Comparison of ENCODE assay signal across 1 cellular context in the genomic region with DNA sequence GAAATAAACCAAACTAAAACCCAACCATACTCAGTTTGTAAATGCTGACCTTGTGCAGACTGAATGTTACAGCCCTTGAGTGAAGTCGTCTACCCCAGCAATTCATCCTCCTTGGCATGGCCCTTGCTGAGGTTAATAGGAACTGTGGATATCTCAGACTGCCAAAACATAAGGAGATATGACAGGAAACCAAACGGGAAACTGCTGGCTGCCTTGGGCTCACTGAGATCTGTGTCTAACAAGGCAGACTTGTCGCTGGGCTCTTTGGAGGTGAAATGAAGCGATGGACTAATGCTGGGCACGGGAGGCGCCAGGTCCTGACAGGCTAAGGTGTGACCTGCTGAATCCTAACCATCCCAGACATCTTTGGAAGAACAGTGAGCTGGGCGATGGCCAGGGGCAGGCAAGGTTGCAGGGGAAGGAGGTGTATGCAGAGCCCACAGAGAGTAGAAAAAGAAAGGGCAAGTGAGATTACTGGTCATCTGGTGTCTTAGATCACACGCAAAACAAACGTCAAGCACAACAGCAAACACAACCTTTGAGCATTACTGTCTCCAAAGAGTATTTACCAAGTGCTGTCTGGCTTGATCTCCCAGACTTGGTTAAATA.
TF ChIP-seq lines count a peak whose summit lies in the region.

No MANE protein-coding gene starts in this region.

TF ChIP-seq in HepG2, 621 proteins besides CTCF, POLR2A, EP300 and RAD21 (continued from another document and continues in another):
- TF ChIP-seq, protein P1, sequence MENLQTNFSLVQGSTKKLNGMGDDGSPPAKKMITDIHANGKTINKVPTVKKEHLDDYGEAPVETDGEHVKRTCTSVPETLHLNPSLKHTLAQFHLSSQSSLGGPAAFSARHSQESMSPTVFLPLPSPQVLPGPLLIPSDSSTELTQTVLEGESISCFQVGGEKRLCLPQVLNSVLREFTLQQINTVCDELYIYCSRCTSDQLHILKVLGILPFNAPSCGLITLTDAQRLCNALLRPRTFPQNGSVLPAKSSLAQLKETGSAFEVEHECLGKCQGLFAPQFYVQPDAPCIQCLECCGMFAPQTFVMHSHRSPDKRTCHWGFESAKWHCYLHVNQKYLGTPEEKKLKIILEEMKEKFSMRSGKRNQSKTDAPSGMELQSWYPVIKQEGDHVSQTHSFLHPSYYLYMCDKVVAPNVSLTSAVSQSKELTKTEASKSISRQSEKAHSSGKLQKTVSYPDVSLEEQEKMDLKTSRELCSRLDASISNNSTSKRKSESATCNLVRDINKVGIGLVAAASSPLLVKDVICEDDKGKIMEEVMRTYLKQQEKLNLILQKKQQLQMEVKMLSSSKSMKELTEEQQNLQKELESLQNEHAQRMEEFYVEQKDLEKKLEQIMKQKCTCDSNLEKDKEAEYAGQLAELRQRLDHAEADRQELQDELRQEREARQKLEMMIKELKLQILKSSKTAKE (CRISPR knock-in tag; IDR thresholded peaks at IDR 0.05; ENCODE audit: borderline replicate concordance) = peak; percentile 77; the same call in 1 of the 2 replicates
- TF ChIP-seq BRD4 (CRISPR knock-in tag; IDR thresholded peaks at IDR 0.05) (peak; percentile 92), AGO1 (IDR thresholded peaks at IDR 0.05; ENCODE audit: low read depth, low read length, poor library complexity, severe bottlenecking) (no peak), ZNF557 (CRISPR knock-in tag; IDR thresholded peaks at IDR 0.05) (0 out of 2 replicates have a peak, but pooled peaks have one; percentile 40), AHR (CRISPR knock-in tag; IDR thresholded peaks at IDR 0.05) (peak; percentile 62; the same call in 1 of the 2 replicates), PHB2 (IDR thresholded peaks at IDR 0.05; ENCODE audit: partially characterized antibody) (no peak), ZNF253 (CRISPR knock-in tag; IDR thresholded peaks at IDR 0.05; ENCODE audit: borderline replicate concordance) (no peak), ZNF124 (CRISPR knock-in tag; IDR thresholded peaks at IDR 0.05) (0 out of 2 replicates have a peak, but pooled peaks have one; percentile 68), EHMT2 (IDR thresholded peaks at IDR 0.05; ENCODE audit: borderline replicate concordance, low read depth, low read length) (peak; percentile 63; the same call in 1 of the 2 replicates), NFRKB (IDR thresholded peaks at IDR 0.05) (no peak), SIN3B (IDR thresholded peaks at IDR 0.05; ENCODE audit: low read length) (no peak), SMAD3 (CRISPR knock-in tag; IDR thresholded peaks at IDR 0.05) (peak; percentile 36; the same call in 1 of the 2 replicates), PRMT3 (CRISPR knock-in tag; IDR thresholded peaks at IDR 0.05; ENCODE audit: borderline replicate concordance, low read depth) (no peak), SRSF4 (IDR thresholded peaks at IDR 0.05; ENCODE audit: low read depth, low read length, poor library complexity, severe bottlenecking) (no peak), CEBPG (CRISPR knock-in tag; IDR thresholded peaks at IDR 0.05) (peak; percentile 46), ZNF749 (CRISPR knock-in tag; IDR thresholded peaks at IDR 0.05; ENCODE audit: borderline replicate concordance) (no peak), ZSCAN21 (CRISPR knock-in tag; IDR thresholded peaks at IDR 0.05; ENCODE audit: borderline replicate concordance) (no peak), ZNF619 (CRISPR knock-in tag; IDR thresholded peaks at IDR 0.05) (no peak), PHF21A (CRISPR knock-in tag; IDR thresholded peaks at IDR 0.05) (peak; percentile 48; the same call in 1 of the 2 replicates), ZMYM3 (CRISPR knock-in tag; IDR thresholded peaks at IDR 0.05) (peak; percentile 39; the same call in 1 of the 2 replicates), ZNF350 (CRISPR knock-in tag; IDR thresholded peaks at IDR 0.05; ENCODE audit: borderline replicate concordance, low read depth) (peak; percentile 49; the same call in 1 of the 2 replicates), ZNF589 (CRISPR knock-in tag; conservative IDR thresholded peaks at IDR 0.05) (no peak), GATAD2A (CRISPR knock-in tag; IDR thresholded peaks at IDR 0.05) (peak; percentile 97), ETV5 (CRISPR knock-in tag; IDR thresholded peaks at IDR 0.05; ENCODE audit: borderline replicate concordance) (peak; percentile 34; the same call in 1 of the 2 replicates), ZNF264 (CRISPR knock-in tag; IDR thresholded peaks at IDR 0.05) (no peak), ZNF607 (CRISPR knock-in tag; IDR thresholded peaks at IDR 0.05; ENCODE audit: borderline replicate concordance) (peak; percentile 18; the same call in 1 of the 2 replicates), ASH2L (IDR thresholded peaks at IDR 0.05; ENCODE audit: insufficient read length, low read depth, low read length) (peak; percentile 83), NCOA5 (CRISPR knock-in tag; IDR thresholded peaks at IDR 0.05) (no peak), NFE2L2 (IDR thresholded peaks at IDR 0.05; ENCODE audit: low read length) (no peak), NPAS2 (CRISPR knock-in tag; IDR thresholded peaks at IDR 0.05; ENCODE audit: borderline replicate concordance) (no peak), KDM6A (CRISPR knock-in tag; IDR thresholded peaks at IDR 0.05; ENCODE audit: low read depth) (peak; percentile 76; the same call in 1 of the 2 replicates), ZSCAN22 (CRISPR knock-in tag; IDR thresholded peaks at IDR 0.05) (no peak), MTA3 (CRISPR knock-in tag; IDR thresholded peaks at IDR 0.05) (no peak), ZNF101 (CRISPR knock-in tag; IDR thresholded peaks at IDR 0.05; ENCODE audit: borderline replicate concordance, low read depth) (no peak), ZNF446 (CRISPR knock-in tag; IDR thresholded peaks at IDR 0.05) (no peak), HOXA7 (CRISPR knock-in tag; IDR thresholded peaks at IDR 0.05) (no peak)
- TF ChIP-seq, protein P2, sequence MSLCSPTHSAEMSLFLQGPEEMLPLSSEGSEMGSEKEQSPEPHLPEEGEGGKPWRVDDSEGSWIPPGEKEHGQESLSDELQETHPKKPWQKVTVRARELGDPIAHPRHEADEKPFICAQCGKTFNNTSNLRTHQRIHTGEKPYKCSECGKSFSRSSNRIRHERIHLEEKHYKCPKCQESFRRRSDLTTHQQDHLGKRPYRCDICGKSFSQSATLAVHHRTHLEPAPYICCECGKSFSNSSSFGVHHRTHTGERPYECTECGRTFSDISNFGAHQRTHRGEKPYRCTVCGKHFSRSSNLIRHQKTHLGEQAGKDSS (CRISPR knock-in tag; IDR thresholded peaks at IDR 0.05; ENCODE audit: borderline replicate concordance, low read depth) = no peak
- TF ChIP-seq, protein P3, sequence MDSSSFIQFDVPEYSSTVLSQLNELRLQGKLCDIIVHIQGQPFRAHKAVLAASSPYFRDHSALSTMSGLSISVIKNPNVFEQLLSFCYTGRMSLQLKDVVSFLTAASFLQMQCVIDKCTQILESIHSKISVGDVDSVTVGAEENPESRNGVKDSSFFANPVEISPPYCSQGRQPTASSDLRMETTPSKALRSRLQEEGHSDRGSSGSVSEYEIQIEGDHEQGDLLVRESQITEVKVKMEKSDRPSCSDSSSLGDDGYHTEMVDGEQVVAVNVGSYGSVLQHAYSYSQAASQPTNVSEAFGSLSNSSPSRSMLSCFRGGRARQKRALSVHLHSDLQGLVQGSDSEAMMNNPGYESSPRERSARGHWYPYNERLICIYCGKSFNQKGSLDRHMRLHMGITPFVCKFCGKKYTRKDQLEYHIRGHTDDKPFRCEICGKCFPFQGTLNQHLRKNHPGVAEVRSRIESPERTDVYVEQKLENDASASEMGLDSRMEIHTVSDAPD (CRISPR knock-in tag; IDR thresholded peaks at IDR 0.05) = 0 out of 2 replicates have a peak, but pooled peaks have one; percentile 20
- TF ChIP-seq, protein P4, sequence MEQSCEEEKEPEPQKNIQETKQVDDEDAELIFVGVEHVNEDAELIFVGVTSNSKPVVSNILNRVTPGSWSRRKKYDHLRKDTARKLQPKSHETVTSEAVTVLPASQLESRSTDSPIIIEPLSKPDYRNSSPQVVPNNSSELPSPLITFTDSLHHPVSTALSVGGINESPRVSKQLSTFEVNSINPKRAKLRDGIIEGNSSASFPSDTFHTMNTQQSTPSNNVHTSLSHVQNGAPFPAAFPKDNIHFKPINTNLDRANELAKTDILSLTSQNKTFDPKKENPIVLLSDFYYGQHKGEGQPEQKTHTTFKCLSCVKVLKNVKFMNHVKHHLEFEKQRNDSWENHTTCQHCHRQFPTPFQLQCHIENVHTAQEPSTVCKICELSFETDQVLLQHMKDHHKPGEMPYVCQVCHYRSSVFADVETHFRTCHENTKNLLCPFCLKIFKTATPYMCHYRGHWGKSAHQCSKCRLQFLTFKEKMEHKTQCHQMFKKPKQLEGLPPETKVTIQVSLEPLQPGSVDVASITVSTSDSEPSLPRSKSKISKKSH (CRISPR knock-in tag; IDR thresholded peaks at IDR 0.05; ENCODE audit: borderline replicate concordance) = no peak
- TF ChIP-seq, protein P5, sequence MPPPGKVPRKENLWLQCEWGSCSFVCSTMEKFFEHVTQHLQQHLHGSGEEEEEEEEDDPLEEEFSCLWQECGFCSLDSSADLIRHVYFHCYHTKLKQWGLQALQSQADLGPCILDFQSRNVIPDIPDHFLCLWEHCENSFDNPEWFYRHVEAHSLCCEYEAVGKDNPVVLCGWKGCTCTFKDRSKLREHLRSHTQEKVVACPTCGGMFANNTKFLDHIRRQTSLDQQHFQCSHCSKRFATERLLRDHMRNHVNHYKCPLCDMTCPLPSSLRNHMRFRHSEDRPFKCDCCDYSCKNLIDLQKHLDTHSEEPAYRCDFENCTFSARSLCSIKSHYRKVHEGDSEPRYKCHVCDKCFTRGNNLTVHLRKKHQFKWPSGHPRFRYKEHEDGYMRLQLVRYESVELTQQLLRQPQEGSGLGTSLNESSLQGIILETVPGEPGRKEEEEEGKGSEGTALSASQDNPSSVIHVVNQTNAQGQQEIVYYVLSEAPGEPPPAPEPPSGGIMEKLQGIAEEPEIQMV (CRISPR knock-in tag; IDR thresholded peaks at IDR 0.05; ENCODE audit: low read depth) = no peak; the same call in 1 of the 2 replicates
- TF ChIP-seq, protein P6, sequence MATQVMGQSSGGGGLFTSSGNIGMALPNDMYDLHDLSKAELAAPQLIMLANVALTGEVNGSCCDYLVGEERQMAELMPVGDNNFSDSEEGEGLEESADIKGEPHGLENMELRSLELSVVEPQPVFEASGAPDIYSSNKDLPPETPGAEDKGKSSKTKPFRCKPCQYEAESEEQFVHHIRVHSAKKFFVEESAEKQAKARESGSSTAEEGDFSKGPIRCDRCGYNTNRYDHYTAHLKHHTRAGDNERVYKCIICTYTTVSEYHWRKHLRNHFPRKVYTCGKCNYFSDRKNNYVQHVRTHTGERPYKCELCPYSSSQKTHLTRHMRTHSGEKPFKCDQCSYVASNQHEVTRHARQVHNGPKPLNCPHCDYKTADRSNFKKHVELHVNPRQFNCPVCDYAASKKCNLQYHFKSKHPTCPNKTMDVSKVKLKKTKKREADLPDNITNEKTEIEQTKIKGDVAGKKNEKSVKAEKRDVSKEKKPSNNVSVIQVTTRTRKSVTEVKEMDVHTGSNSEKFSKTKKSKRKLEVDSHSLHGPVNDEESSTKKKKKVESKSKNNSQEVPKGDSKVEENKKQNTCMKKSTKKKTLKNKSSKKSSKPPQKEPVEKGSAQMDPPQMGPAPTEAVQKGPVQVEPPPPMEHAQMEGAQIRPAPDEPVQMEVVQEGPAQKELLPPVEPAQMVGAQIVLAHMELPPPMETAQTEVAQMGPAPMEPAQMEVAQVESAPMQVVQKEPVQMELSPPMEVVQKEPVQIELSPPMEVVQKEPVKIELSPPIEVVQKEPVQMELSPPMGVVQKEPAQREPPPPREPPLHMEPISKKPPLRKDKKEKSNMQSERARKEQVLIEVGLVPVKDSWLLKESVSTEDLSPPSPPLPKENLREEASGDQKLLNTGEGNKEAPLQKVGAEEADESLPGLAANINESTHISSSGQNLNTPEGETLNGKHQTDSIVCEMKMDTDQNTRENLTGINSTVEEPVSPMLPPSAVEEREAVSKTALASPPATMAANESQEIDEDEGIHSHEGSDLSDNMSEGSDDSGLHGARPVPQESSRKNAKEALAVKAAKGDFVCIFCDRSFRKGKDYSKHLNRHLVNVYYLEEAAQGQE (IDR thresholded peaks at IDR 0.05; ENCODE audit: borderline replicate concordance in 1 of 2, low read depth in 1 of 2, low read length in 2 of 2) = 0 out of 4 replicates have a peak, but pooled peaks of 1 of the 2 experiments have one; percentile 38
- TF ChIP-seq, protein P7, sequence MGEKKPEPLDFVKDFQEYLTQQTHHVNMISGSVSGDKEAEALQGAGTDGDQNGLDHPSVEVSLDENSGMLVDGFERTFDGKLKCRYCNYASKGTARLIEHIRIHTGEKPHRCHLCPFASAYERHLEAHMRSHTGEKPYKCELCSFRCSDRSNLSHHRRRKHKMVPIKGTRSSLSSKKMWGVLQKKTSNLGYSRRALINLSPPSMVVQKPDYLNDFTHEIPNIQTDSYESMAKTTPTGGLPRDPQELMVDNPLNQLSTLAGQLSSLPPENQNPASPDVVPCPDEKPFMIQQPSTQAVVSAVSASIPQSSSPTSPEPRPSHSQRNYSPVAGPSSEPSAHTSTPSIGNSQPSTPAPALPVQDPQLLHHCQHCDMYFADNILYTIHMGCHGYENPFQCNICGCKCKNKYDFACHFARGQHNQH (CRISPR knock-in tag; IDR thresholded peaks at IDR 0.05) = peak; percentile 51; the same call in 1 of the 2 replicates
- TF ChIP-seq, protein P8, sequence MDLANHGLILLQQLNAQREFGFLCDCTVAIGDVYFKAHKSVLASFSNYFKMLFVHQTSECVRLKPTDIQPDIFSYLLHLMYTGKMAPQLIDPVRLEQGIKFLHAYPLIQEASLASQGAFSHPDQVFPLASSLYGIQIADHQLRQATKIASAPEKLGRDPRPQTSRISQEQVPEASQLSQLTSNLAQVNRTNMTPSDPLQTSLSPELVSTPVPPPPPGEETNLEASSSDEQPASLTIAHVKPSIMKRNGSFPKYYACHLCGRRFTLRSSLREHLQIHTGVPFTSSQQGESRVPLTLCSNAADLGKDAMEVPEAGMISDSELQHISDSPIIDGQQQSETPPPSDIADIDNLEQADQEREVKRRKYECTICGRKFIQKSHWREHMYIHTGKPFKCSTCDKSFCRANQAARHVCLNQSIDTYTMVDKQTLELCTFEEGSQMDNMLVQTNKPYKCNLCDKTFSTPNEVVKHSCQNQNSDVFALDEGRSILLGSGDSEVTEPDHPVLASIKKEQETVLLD (CRISPR knock-in tag; IDR thresholded peaks at IDR 0.05; ENCODE audit: low read depth) = no peak
- TF ChIP-seq, protein P9, sequence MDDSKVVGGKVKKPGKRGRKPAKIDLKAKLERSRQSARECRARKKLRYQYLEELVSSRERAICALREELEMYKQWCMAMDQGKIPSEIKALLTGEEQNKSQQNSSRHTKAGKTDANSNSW (CRISPR knock-in tag; IDR thresholded peaks at IDR 0.05; ENCODE audit: borderline replicate concordance) = no peak
- TF ChIP-seq, protein P10, sequence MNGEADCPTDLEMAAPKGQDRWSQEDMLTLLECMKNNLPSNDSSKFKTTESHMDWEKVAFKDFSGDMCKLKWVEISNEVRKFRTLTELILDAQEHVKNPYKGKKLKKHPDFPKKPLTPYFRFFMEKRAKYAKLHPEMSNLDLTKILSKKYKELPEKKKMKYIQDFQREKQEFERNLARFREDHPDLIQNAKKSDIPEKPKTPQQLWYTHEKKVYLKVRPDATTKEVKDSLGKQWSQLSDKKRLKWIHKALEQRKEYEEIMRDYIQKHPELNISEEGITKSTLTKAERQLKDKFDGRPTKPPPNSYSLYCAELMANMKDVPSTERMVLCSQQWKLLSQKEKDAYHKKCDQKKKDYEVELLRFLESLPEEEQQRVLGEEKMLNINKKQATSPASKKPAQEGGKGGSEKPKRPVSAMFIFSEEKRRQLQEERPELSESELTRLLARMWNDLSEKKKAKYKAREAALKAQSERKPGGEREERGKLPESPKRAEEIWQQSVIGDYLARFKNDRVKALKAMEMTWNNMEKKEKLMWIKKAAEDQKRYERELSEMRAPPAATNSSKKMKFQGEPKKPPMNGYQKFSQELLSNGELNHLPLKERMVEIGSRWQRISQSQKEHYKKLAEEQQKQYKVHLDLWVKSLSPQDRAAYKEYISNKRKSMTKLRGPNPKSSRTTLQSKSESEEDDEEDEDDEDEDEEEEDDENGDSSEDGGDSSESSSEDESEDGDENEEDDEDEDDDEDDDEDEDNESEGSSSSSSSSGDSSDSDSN (CRISPR knock-in tag; IDR thresholded peaks at IDR 0.05) = peak; percentile 36; the same call in 1 of the 2 replicates
